25 cellular contexts compared by ENCODE assay signal in genomic region chr14:59787045-59787674, GRCh38.
A peak's percentile ranks its signal among the peaks of the same experiment; 100 is the strongest.
DNase-seq lines count a peak whose midpoint lies in the region; ATAC-seq and TF ChIP-seq lines count a peak whose summit lies in the region.
"Had no signal": no experiment of that assay in that cellular context is flagged by ENCODE, and none has a peak within 500 bp of the region (broad histone marks: within the 10 kb centered on the region; RNA-seq: fewer than 3 reads in every experiment).

No MANE protein-coding gene starts in this region.

- no peaks in the 10 kb centered on the region for H3K4me1 ChIP-seq in A673 (ENCODE audit: insufficient read depth, low read length, poor library complexity, severe bottlenecking)
- H3K4me1 ChIP-seq: gastrocnemius medialis, testis had no signal

- TF ChIP-seq CTCF in VCaP (conservative IDR thresholded peaks at IDR 0.05) (no peak), A673 (conservative IDR thresholded peaks at IDR 0.05; ENCODE audit: low read depth, low read length) (no peak)

- no peaks in the 10 kb centered on the region for H3K4me1 Mint-ChIP-seq in stimulated activated memory B cell treated with anti-CD40 and anti-IgM and Interleukin-4, amounts not matched to agents 10 μg/mL and 1 μg/mL and 100 μg/mL, for 72 hours
- H3K4me1 Mint-ChIP-seq: activated CD8-positive, alpha-beta memory T cell treated with anti-CD3 and anti-CD28 coated beads, Interleukin-2, amount 10 ng/mL, durations not matched to agents 7 days and 5 days; CD4-positive, alpha-beta memory T cell; immature natural killer cell had no signal

- ATAC-seq in stimulated activated memory B cell treated with anti-CD40 and anti-IgM and Interleukin-4, amounts not matched to agents 10 μg/mL and 1 μg/mL and 100 μg/mL, for 72 hours, result peak; percentile 45
- ATAC-seq in GM18505 (IDR thresholded peaks at IDR 0.05; ENCODE audit: unreplicated experiment), result no peak
- ATAC-seq in HG02938 (IDR thresholded peaks at IDR 0.05; ENCODE audit: unreplicated experiment), result no peak
- ATAC-seq: activated CD8-positive, alpha-beta memory T cell treated with anti-CD3 and anti-CD28 coated beads, Interleukin-2, amount 10 ng/mL, durations not matched to agents 7 days and 5 days; gastrocnemius medialis; left colon; stimulated activated naive CD8-positive, alpha-beta T cell treated with anti-CD3 and anti-CD28 coated beads, Interleukin-15, Interleukin-2, amounts not matched to agents 100 U/mL and 50 U/mL, for 24 hours had no signal

- H3K9me3 Mint-ChIP-seq in stimulated activated memory B cell treated with anti-CD40 and anti-IgM and Interleukin-4, amounts not matched to agents 10 μg/mL and 1 μg/mL and 100 μg/mL, for 72 hours, result no peaks in the 10 kb centered on the region
- H3K9me3 Mint-ChIP-seq: CD4-positive, alpha-beta memory T cell; nephron had no signal

- H3K4me3 Mint-ChIP-seq in stimulated activated memory B cell treated with anti-CD40 and anti-IgM and Interleukin-4, amounts not matched to agents 10 μg/mL and 1 μg/mL and 100 μg/mL, for 72 hours, result no peak overlapping the region
- H3K4me3 Mint-ChIP-seq: activated CD8-positive, alpha-beta memory T cell treated with anti-CD3 and anti-CD28 coated beads, Interleukin-2, amount 10 ng/mL, durations not matched to agents 7 days and 5 days; CD4-positive, alpha-beta memory T cell; immature natural killer cell; nephron had no signal

- TF ChIP-seq POLR2A in GM18505 (IDR thresholded peaks at IDR 0.05; ENCODE audit: borderline replicate concordance, extremely low read depth, insufficient read depth, insufficient read length), result no peak

- H3K27ac Mint-ChIP-seq in stimulated activated memory B cell treated with anti-CD40 and anti-IgM and Interleukin-4, amounts not matched to agents 10 μg/mL and 1 μg/mL and 100 μg/mL, for 72 hours, result no peak overlapping the region
- H3K27ac Mint-ChIP-seq: activated CD8-positive, alpha-beta memory T cell treated with anti-CD3 and anti-CD28 coated beads, Interleukin-2, amount 10 ng/mL, durations not matched to agents 7 days and 5 days; CD4-positive, alpha-beta memory T cell; immature natural killer cell; nephron had no signal

- H3K9me3 ChIP-seq in A673 (ENCODE audit: low read depth, low read length, poor library complexity, severe bottlenecking), result no peaks in the 10 kb centered on the region
- H3K9me3 ChIP-seq: gastrocnemius medialis, testis had no signal

- POLR2A ChIA-PET in A673 (lab: Charles Lee; ENCODE audit: low non-redundant PET), result no interaction called here

- H3K36me3 Mint-ChIP-seq in stimulated activated memory B cell treated with anti-CD40 and anti-IgM and Interleukin-4, amounts not matched to agents 10 μg/mL and 1 μg/mL and 100 μg/mL, for 72 hours, result no peaks in the 10 kb centered on the region
- H3K36me3 Mint-ChIP-seq: activated CD8-positive, alpha-beta memory T cell treated with anti-CD3 and anti-CD28 coated beads, Interleukin-2, amount 10 ng/mL, durations not matched to agents 7 days and 5 days; CD4-positive, alpha-beta memory T cell; immature natural killer cell had no signal

- H3K27me3 Mint-ChIP-seq in stimulated activated memory B cell treated with anti-CD40 and anti-IgM and Interleukin-4, amounts not matched to agents 10 μg/mL and 1 μg/mL and 100 μg/mL, for 72 hours, result no peaks in the 10 kb centered on the region
- H3K27me3 Mint-ChIP-seq: activated CD8-positive, alpha-beta memory T cell treated with anti-CD3 and anti-CD28 coated beads, Interleukin-2, amount 10 ng/mL, durations not matched to agents 7 days and 5 days had no signal

- CTCF ChIA-PET in A673 (lab: Charles Lee), result no interaction called here

- DNase-seq in NCI-H524 (lab: John Stamatoyannopoulos, UW) (peak; percentile 54 to 58), NCI-H524 treated with DMSO at 0.1 percent for 48 hours (lab: John Stamatoyannopoulos, UW) (no peak), iPS-NIHi7 (ENCODE audit: extremely low spot score) (peak; percentile 30), A673 (ENCODE audit: low spot score) (no peak)
- DNase-seq: activated CD8-positive, alpha-beta memory T cell treated with anti-CD3 and anti-CD28 coated beads, Interleukin-2, amount 10 ng/mL, durations not matched to agents 7 days and 5 days; activated T-cell treated with anti-CD3 and anti-CD28 coated beads, Interleukin-2, amount 50 U/mL, for 48 hours; CD4-positive, alpha-beta memory T cell; dermis blood vessel endothelial cell; gastrocnemius medialis; hypothalamus; immature natural killer cell; Karpas-422; left colon; MV-4-11; NCI-H1436; NCI-H2081; RPMI8226; stimulated activated naive CD8-positive, alpha-beta T cell treated with anti-CD3 and anti-CD28 coated beads, Interleukin-15, Interleukin-2, amounts not matched to agents 100 U/mL and 50 U/mL, for 24 hours; testis had no signal

- H3K27ac ChIP-seq in VCaP, result peak overlapping the region; percentile 63
- H3K27ac ChIP-seq in A673 (ENCODE audit: low read depth, low read length, poor library complexity, severe bottlenecking), result no peak overlapping the region
- H3K27ac ChIP-seq: gastrocnemius medialis, skin epidermis, testis had no signal

- no peak overlapping the region for H3K4me3 ChIP-seq in A673 (ENCODE audit: low read depth, low read length, poor library complexity, severe bottlenecking)
- H3K4me3 ChIP-seq: gastrocnemius medialis, skin epidermis, testis had no signal

- BruUV-seq in A673 (replicated peaks; lab: Mats Ljungman, UMichigan), result no TSS peak

- H3K36me3 ChIP-seq in A673 (ENCODE audit: insufficient read depth, low read length, poor library complexity, severe bottlenecking), result no peaks in the 10 kb centered on the region
- H3K36me3 ChIP-seq: gastrocnemius medialis had no signal

- H3K27me3 ChIP-seq in A673 (replicated peaks; ENCODE audit: insufficient read depth, low read depth, low read length, poor library complexity), result peaks cover 3% of the 10 kb centered on the region
- H3K27me3 ChIP-seq: gastrocnemius medialis, testis had no signal

- intact Hi-C loops in A673 (cut with micrococcal nuclease; ENCODE audit: unreplicated experiment), result no loop called here

Comparison
In these comparisons a context has a peak if more than half of its experiments do, and no peak if none do; other contexts are left out.
1. DNase-seq: peak in NCI-H524 (2 of 2) and iPS-NIHi7 (single experiment); none in NCI-H524 treated with DMSO at 0.1 percent for 48 hours (single experiment) and A673 (single experiment).